7 cellular contexts compared by ENCODE assay signal in the genomic region with DNA sequence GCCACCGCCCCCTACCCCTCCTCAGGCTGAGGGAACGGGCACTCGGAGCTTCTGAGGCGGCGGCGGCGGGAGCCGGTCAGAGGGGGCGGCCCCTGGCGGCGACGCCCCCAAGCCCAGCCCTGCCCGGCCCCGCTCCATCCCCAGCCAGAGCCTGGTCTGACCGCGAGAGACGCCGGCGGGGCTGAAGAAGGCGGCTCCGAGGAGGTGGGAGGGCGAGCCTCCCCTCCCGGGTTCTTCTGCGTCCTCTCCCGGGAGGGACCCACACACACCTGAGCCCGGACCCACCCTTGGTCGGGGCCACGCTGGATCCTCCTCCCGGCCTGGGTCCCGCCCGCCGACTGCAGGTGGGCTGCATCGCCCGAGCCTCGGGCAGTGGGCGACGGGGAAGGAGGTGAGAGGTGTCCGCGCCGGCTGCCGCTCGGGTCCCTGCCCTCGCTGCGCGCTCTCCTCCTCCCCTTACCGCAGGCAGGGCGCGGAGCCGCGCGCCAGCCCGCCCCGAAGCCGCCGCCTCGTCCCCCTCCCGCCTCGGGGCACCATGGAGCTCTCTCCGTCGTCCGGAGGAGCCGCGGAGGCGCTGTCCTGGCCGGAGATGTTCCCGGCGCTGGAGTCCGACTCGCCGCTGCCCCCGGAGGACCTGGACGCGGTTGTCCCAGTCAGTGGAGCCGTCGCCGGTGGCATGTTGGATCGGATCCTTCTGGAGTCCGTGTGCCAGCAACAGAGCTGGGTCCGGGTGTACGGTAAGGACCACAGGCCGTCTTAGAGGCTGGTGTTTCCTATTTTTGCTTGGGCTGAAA. TPM values are rescaled to one million over a fixed set of nuclear protein-coding genes. Genes with fewer than 3 reads are reported as not detected.
DNase-seq lines count a peak whose midpoint lies in the region; ATAC-seq, FAIRE-seq and TF ChIP-seq lines count a peak whose summit lies in the region.

A gene (plus strand): TSS at position 147 of the 794 bp plus-strand sequence. CDS start 389 bp downstream, at position 536.

- H3K9ac ChIP-seq in kidney (ENCODE audit: low read length in 2 of 2) = peak within 1 kb of the TSS; percentile 85 to 88

- H3K9me3 ChIP-seq in kidney (ENCODE audit: control insufficient read depth in 1 of 2, low read length in 2 of 2) = no peaks in the 10 kb centered on the region

- H3K27ac ChIP-seq in cingulate gyrus (ENCODE audit: low read depth, low read length) (peak within 1 kb of the TSS; percentile 76), kidney (ENCODE audit: low read depth in 2 of 2, low read length in 2 of 2) (peak within 1 kb of the TSS; percentile 90 to 91), skin epidermis (peak within 1 kb of the TSS; percentile 58 to 97 (median 87))

- intact Hi-C loops in kidney (cut with DNase I) = no loop called here

- H3K4me1 ChIP-seq in kidney (ENCODE audit: control insufficient read depth in 1 of 2, insufficient read depth in 1 of 2, low read depth in 1 of 2, low read length in 2 of 2) = peaks cover 5 to 15% of the 10 kb centered on the region in 2 donors

- no peaks in the 10 kb centered on the region for H3K36me3 ChIP-seq in kidney (ENCODE audit: control insufficient read depth in 1 of 2, insufficient read depth in 2 of 2, low read length in 2 of 2)

- TF ChIP-seq CTCF in kidney (IDR thresholded peaks at IDR 0.05; ENCODE audit: borderline replicate concordance, extremely low read depth, insufficient read depth) = peak; percentile 8

- DNase-seq in EH (ENCODE audit: low read depth) = peak; percentile 76
- peak; percentile 66 for DNase-seq in RKO (ENCODE audit: low spot score)
- DNase-seq in kidney = peak; percentile 90

- peak; percentile 46 for ATAC-seq in GM19455 (IDR thresholded peaks at IDR 0.05; ENCODE audit: unreplicated experiment)
- ATAC-seq in HG03460 (IDR thresholded peaks at IDR 0.05; ENCODE audit: unreplicated experiment) = peak; percentile 48

- H3K4me3 ChIP-seq in kidney (ENCODE audit: low read length in 2 of 2) (peak within 1 kb of the TSS; percentile 93 to 97), skin epidermis (peak within 1 kb of the TSS; percentile 82 to 99 (median 91))

- no peak for FAIRE-seq in kidney (lab: Jason Lieb, UNC)

RNA-seq across cellular contexts. Expression of the gene that starts here (rescaled TPM):
- total RNA-seq in kidney = 26.5 TPM
- 2.2 TPM for polyA plus RNA-seq in kidney (ENCODE audit: insufficient read depth, low read depth, low replicate concordance)

Comparison
In these comparisons a context has a peak if more than half of its experiments do, and no peak if none do; other contexts are left out.
1. Peak in every context shown above with its lines: DNase-seq, ATAC-seq, H3K4me3 ChIP-seq and H3K27ac ChIP-seq.